Comparison of ENCODE assay signal across 7 cellular contexts in the genomic region with DNA sequence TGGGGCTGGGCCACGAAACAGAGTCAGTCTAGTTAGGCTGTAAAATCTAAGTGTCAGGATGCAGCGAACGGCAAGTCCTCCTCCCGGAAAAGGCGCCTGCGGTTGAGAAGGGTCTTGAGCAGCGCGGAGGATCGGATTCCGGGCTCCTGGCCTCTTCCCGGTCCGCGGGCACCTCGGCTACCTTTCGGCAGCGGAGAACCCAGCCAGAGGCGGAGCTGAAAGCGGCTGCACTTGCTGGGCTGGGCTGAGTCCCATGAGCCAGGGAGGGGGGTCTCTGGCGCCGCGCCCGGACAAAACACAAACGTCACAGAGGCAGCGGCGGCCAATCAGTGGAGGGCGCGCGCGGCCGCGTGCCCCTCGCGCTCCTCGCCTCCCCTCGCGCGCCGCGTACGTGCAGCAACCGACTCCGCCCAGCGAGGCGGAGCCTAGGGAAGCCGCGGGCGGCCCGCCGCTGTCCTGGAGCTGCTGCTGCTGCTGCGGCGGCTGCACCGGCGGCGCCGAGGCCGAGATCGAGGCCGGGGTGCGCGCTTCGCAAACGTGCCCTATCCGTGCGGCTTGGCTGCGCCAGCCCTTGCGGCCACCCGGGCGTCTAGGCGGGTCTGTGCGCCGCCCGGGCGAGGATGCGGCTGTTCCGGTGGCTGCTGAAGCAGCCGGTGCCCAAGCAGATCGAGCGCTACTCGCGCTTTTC.
A peak's percentile ranks its signal among the peaks of the same experiment; 100 is the strongest.
DNase-seq lines count a peak whose midpoint lies in the region; ATAC-seq and TF ChIP-seq lines count a peak whose summit lies in the region.

A gene (plus strand): TSS at position 451 of the 688 bp plus-strand sequence. CDS start 170 bp downstream, at position 621.

- in situ Hi-C loops in astrocyte of the cerebellum (cut with HindIII; ENCODE audit: low sequenced_read_pairs) = no loop called here

- ATAC-seq in GM18508 (IDR thresholded peaks at IDR 0.05; ENCODE audit: insufficient read depth, unreplicated experiment) = peak; percentile 71
- ATAC-seq in HG02981 (IDR thresholded peaks at IDR 0.05; ENCODE audit: unreplicated experiment) = peak; percentile 89

- peak; percentile 76 for DNase-seq in NCI-H2029 (lab: John Stamatoyannopoulos, UW)
- peak; percentile 84 for DNase-seq in T-helper 22 cell (ENCODE audit: low read depth)
- peak; percentile 62 for DNase-seq in astrocyte of the cerebellum (ENCODE audit: low read depth)
- DNase-seq in hippocampal formation (lab: John Stamatoyannopoulos, UW) = peak; percentile 66 to 78
- peak; percentile 56 for DNase-seq in retinal pigment epithelial cell (ENCODE audit: low read depth)

- H3K4me3 ChIP-seq in astrocyte of the cerebellum (ENCODE audit: low read depth, low read length) = peak within 1 kb of the TSS; percentile 52
- peak within 1 kb of the TSS; percentile 66 for H3K4me3 ChIP-seq in retinal pigment epithelial cell (ENCODE audit: low read length)

- TF ChIP-seq CTCF in astrocyte of the cerebellum (IDR thresholded peaks at IDR 0.05; ENCODE audit: low read depth, low read length, missing control alignments) = no peak
- TF ChIP-seq CTCF in retinal pigment epithelial cell (conservative IDR thresholded peaks at IDR 0.05; ENCODE audit: low read depth, low read length) = no peak

Comparison
In these comparisons a context has a peak if more than half of its experiments do, and no peak if none do; other contexts are left out.
1. Peak in every context shown above with its lines: DNase-seq, ATAC-seq and H3K4me3 ChIP-seq.